Comparison of ENCODE assay signal across 8 cellular contexts in genomic region chrY:11293392-11293791, GRCh38.
"Had no signal": no experiment of that assay in that cellular context is flagged by ENCODE, and none has a peak within 500 bp of the region (broad histone marks: within the 10 kb centered on the region; RNA-seq: fewer than 3 reads in every experiment).

No MANE protein-coding gene starts in this region.

- ATAC-seq: GM12878 had no signal

- DNase-seq: GDM1, GF-D8 had no signal

- FAIRE-seq: G401.6, GM12878, GM12891, GM12892, GM18507, GM19239 had no signal

- H3K4me3 ChIP-seq: GM12878 had no signal
